In genomic region chr12:110475426-110475825, GRCh38 we compare ENCODE assay signal across 27 cellular contexts.
"Had no signal": no experiment of that assay in that cellular context is flagged by ENCODE, and none has a peak within 500 bp of the region (broad histone marks: within the 10 kb centered on the region; RNA-seq: fewer than 3 reads in every experiment).

No MANE protein-coding gene starts in this region.

- H3K36me3 Mint-ChIP-seq: natural killer cell treated with Interleukin-12 subunit alpha and Interleukin-12 subunit beta and Interleukin-15 and Interleukin-18, amount 100 ng/mL, for 72 hours had no signal

- H3K9me3 Mint-ChIP-seq: naive thymus-derived CD4-positive, alpha-beta T cell; natural killer cell treated with Interleukin-12 subunit alpha and Interleukin-12 subunit beta and Interleukin-15 and Interleukin-18, amount 100 ng/mL, for 72 hours; stimulated activated effector memory CD8-positive, alpha-beta T cell treated with anti-CD3 and anti-CD28 coated beads, Interleukin-12 subunit alpha, Interleukin-12 subunit beta, amount 100 ng/mL, for 72 hours; stimulated activated naive CD8-positive, alpha-beta T cell treated with anti-CD3 and anti-CD28 coated beads, Interleukin-15, Interleukin-2, amounts not matched to agents 100 ng/mL and 50 ng/mL, for 24 hours had no signal

- ATAC-seq: mucosa of descending colon; naive thymus-derived CD4-positive, alpha-beta T cell; natural killer cell treated with Interleukin-12 subunit alpha and Interleukin-12 subunit beta and Interleukin-15 and Interleukin-18, amount 100 ng/mL, for 72 hours; pancreas; right cardiac atrium; sciatic nerve; stimulated activated effector memory CD8-positive, alpha-beta T cell treated with anti-CD3 and anti-CD28 coated beads, Interleukin-12 subunit alpha, Interleukin-12 subunit beta, amount 100 ng/mL, for 72 hours; upper lobe of right lung had no signal

- DNase-seq: kidney; left ventricle myocardium inferior; midbrain; mucosa of descending colon; naive thymus-derived CD4-positive, alpha-beta T cell; pancreas; posterior cingulate gyrus; retina; right cardiac atrium; stimulated activated CD4-positive, alpha-beta T cell treated with anti-CD3 and anti-CD28 coated beads, Interleukin-12 subunit alpha, Interleukin-12 subunit beta, amount 100 ng/mL, for 4 hours; stimulated activated CD4-positive, alpha-beta T cell treated with anti-CD3 and anti-CD28 coated beads, Interleukin-15, amount 100 ng/mL, for 24 hours; stimulated activated CD4-positive, alpha-beta T cell treated with anti-CD3 and anti-CD28 coated beads, Interleukin-2, amount 100 ng/mL, for 24 hours; stimulated activated CD4-positive, alpha-beta T cell treated with anti-CD3 and anti-CD28 coated beads, Interleukin-4, amount 100 ng/mL, for 1 hour; stimulated activated naive CD4-positive, alpha-beta T cell; tibial artery; trophoblast cell; upper lobe of right lung had no signal

- H3K4me3 ChIP-seq: hepatocyte, left ventricle myocardium inferior, lung, mucosa of descending colon, pancreas, prostate gland, skin epidermis, suprapubic skin, thoracic aorta, tibial artery, upper lobe of right lung had no signal

- H3K27me3 Mint-ChIP-seq: naive thymus-derived CD4-positive, alpha-beta T cell; natural killer cell treated with Interleukin-12 subunit alpha and Interleukin-12 subunit beta and Interleukin-15 and Interleukin-18, amount 100 ng/mL, for 72 hours; stimulated activated naive CD8-positive, alpha-beta T cell treated with anti-CD3 and anti-CD28 coated beads, Interleukin-15, Interleukin-2, amounts not matched to agents 100 ng/mL and 50 ng/mL, for 24 hours had no signal

- H3K4me3 Mint-ChIP-seq: naive thymus-derived CD4-positive, alpha-beta T cell; natural killer cell treated with Interleukin-12 subunit alpha and Interleukin-12 subunit beta and Interleukin-15 and Interleukin-18, amount 100 ng/mL, for 72 hours; stimulated activated effector memory CD8-positive, alpha-beta T cell treated with anti-CD3 and anti-CD28 coated beads, Interleukin-12 subunit alpha, Interleukin-12 subunit beta, amount 100 ng/mL, for 72 hours; stimulated activated naive CD8-positive, alpha-beta T cell treated with anti-CD3 and anti-CD28 coated beads, Interleukin-15, Interleukin-2, amounts not matched to agents 100 ng/mL and 50 ng/mL, for 24 hours had no signal

- H3K27ac Mint-ChIP-seq: natural killer cell treated with Interleukin-12 subunit alpha and Interleukin-12 subunit beta and Interleukin-15 and Interleukin-18, amount 100 ng/mL, for 72 hours; stimulated activated effector memory CD8-positive, alpha-beta T cell treated with anti-CD3 and anti-CD28 coated beads, Interleukin-12 subunit alpha, Interleukin-12 subunit beta, amount 100 ng/mL, for 72 hours; stimulated activated naive CD8-positive, alpha-beta T cell treated with anti-CD3 and anti-CD28 coated beads, Interleukin-15, Interleukin-2, amounts not matched to agents 100 ng/mL and 50 ng/mL, for 24 hours had no signal
